ENCODE assay signal across 17 cellular contexts in genomic region chr6:166165558-166166313, GRCh38. TPM values are rescaled to one million over a fixed set of nuclear protein-coding genes. Genes with fewer than 3 reads are reported as not detected.
"Had no signal": no experiment of that assay in that cellular context is flagged by ENCODE, and none has a peak within 500 bp of the region (broad histone marks: within the 10 kb centered on the region; RNA-seq: fewer than 3 reads in every experiment).

No MANE protein-coding gene starts in this region.

- H3K27ac ChIP-seq: ascending aorta, dorsolateral prefrontal cortex, esophagus squamous epithelium, thyroid gland, uterus, WERI-Rb-1 had no signal

- H3K27ac Mint-ChIP-seq: activated CD4-positive, alpha-beta T cell treated with anti-CD3 and anti-CD28 coated beads, Interleukin-2, amount 10 ng/mL, durations not matched to agents 24 days and 14 days; activated naive CD8-positive, alpha-beta T cell treated with anti-CD3 and anti-CD28 coated beads, Interleukin-2, amount 50 U/mL, for 24 hours had no signal

- H3K9me3 ChIP-seq: ascending aorta, esophagus squamous epithelium, thyroid gland, uterus had no signal

- H3K4me3 ChIP-seq: ascending aorta, dorsolateral prefrontal cortex, esophagus squamous epithelium, thyroid gland, uterus had no signal

- H3K9me3 Mint-ChIP-seq: activated CD4-positive, alpha-beta T cell treated with anti-CD3 and anti-CD28 coated beads, Interleukin-2, amount 10 ng/mL, durations not matched to agents 24 days and 14 days; activated naive CD8-positive, alpha-beta T cell treated with anti-CD3 and anti-CD28 coated beads, Interleukin-2, amount 50 U/mL, for 24 hours had no signal

- H3K4me3 Mint-ChIP-seq: activated CD4-positive, alpha-beta T cell treated with anti-CD3 and anti-CD28 coated beads, Interleukin-2, amount 10 ng/mL, durations not matched to agents 24 days and 14 days; activated naive CD8-positive, alpha-beta T cell treated with anti-CD3 and anti-CD28 coated beads, Interleukin-2, amount 50 U/mL, for 24 hours had no signal

- DNase-seq: activated CD4-positive, alpha-beta T cell treated with anti-CD3 and anti-CD28 coated beads, Interleukin-2, amount 10 ng/mL, durations not matched to agents 24 days and 14 days; activated naive CD4-positive, alpha-beta T cell treated with Interleukin-2 at 50 U/mL for 16 hours; activated naive CD8-positive, alpha-beta T cell treated with anti-CD3 and anti-CD28 coated beads, Interleukin-2, amount 50 U/mL, for 24 hours; dorsolateral prefrontal cortex; esophagus squamous epithelium; foreskin fibroblast; head of caudate nucleus; left ventricle myocardium superior; right cardiac atrium; small intestine; T1000; thyroid gland; uterus; WERI-Rb-1 had no signal

- ATAC-seq: activated naive CD8-positive, alpha-beta T cell treated with anti-CD3 and anti-CD28 coated beads, Interleukin-2, amount 50 U/mL, for 24 hours; left ventricle myocardium superior; right cardiac atrium had no signal

- H3K4me1 ChIP-seq: ascending aorta had no signal

- H3K36me3 ChIP-seq: ascending aorta, esophagus squamous epithelium, thyroid gland, uterus had no signal

- H3K27me3 ChIP-seq: ascending aorta had no signal

RNA-seq across cellular contexts. Expression of gene TBXT, which starts 1.9 kb away (rescaled TPM):
- total RNA-seq: activated CD4-positive, alpha-beta T cell treated with anti-CD3 and anti-CD28 coated beads, Interleukin-2, amount 10 ng/mL, durations not matched to agents 24 days and 14 days; ascending aorta; esophagus squamous epithelium; kidney epithelial cell; left ventricle myocardium superior; posterior vena cava; right cardiac atrium; uterus had no signal
- polyA plus RNA-seq: right cardiac atrium, small intestine had no signal
